ENCODE assay signal across 8 cellular contexts in genomic region chr16:3152273-3153076, GRCh38.
DNase-seq lines count a peak whose midpoint lies in the region; ATAC-seq lines count a peak whose summit lies in the region.

No MANE protein-coding gene starts in this region.

- peak; percentile 89 for DNase-seq in COLO668 (lab: John Stamatoyannopoulos, UW; ENCODE audit: unreplicated experiment)
- DNase-seq in HUDEP-2 (lab: John Stamatoyannopoulos, UW; ENCODE audit: unreplicated experiment in 76 of 76): peak in 75 of 76 experiments; percentile 39 to 98 (median 90)
- DNase-seq in NOMO-1 (lab: John Stamatoyannopoulos, UW; ENCODE audit: unreplicated experiment in 2 of 2): peak; percentile 77 to 81
- peak; percentile 73 for DNase-seq in activated CD8-positive, alpha-beta memory T cell treated with anti-CD3 and anti-CD28 coated beads, Interleukin-2, amount 50 U/mL, for 24 hours (ENCODE audit: extremely low read depth)
- peak; percentile 57 for DNase-seq in epidermal melanocyte (ENCODE audit: insufficient read length, low spot score)
- DNase-seq in midbrain (lab: John Stamatoyannopoulos, UW): peak; percentile 81
- DNase-seq in stimulated activated CD8-positive, alpha-beta memory T cell treated with anti-CD3 and anti-CD28 coated beads, Interleukin-15, amount 100 ng/mL, for 48 hours (ENCODE audit: low read depth in 2 of 2): peak; percentile 82

- no peak for ATAC-seq in HG03460 (IDR thresholded peaks at IDR 0.05; ENCODE audit: unreplicated experiment)
